1 cellular context compared by ENCODE assay signal in the genomic region with DNA sequence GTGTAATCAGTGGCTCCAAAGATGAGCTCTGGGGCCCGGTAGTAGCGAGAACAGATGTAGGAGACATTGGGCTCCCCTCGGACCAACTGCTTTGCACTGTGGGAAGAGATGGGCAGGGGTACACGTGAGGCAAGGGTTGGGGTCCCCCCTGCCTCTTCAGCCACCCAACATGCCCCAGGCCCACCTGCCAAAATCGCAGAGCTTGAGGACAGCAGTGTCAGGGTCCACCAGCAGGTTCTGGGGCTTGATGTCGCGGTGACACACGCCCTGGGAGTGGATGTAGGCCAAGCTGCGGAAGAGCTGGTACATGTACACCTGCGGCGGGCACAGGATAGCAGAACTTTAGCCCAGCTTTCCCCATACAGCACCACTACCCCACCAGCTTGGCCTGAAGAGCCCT.
TF ChIP-seq lines count a peak whose summit lies in the region.

No MANE protein-coding gene starts in this region.

TF ChIP-seq in A549, 52 proteins besides CTCF, POLR2A, EP300 and RAD21 (continued from another document):
- TF ChIP-seq, protein P1, sequence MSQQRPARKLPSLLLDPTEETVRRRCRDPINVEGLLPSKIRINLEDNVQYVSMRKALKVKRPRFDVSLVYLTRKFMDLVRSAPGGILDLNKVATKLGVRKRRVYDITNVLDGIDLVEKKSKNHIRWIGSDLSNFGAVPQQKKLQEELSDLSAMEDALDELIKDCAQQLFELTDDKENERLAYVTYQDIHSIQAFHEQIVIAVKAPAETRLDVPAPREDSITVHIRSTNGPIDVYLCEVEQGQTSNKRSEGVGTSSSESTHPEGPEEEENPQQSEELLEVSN (IDR thresholded peaks at IDR 0.05; ENCODE audit: borderline replicate concordance, low read depth), result no peak
- no peak for TF ChIP-seq POLR2AphosphoS2 (conservative IDR thresholded peaks at IDR 0.05; ENCODE audit: low read length)
- TF ChIP-seq MYC (IDR thresholded peaks at IDR 0.05; ENCODE audit: borderline replicate concordance, low read length), result no peak
- TF ChIP-seq HOXB5 (CRISPR knock-in tag; IDR thresholded peaks at IDR 0.05), result no peak
- no peak for TF ChIP-seq KDM1A (IDR thresholded peaks at IDR 0.05; ENCODE audit: low read depth)
- TF ChIP-seq, protein P2, sequence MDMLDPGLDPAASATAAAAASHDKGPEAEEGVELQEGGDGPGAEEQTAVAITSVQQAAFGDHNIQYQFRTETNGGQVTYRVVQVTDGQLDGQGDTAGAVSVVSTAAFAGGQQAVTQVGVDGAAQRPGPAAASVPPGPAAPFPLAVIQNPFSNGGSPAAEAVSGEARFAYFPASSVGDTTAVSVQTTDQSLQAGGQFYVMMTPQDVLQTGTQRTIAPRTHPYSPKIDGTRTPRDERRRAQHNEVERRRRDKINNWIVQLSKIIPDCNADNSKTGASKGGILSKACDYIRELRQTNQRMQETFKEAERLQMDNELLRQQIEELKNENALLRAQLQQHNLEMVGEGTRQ (IDR thresholded peaks at IDR 0.05), result no peak
- TF ChIP-seq ZNF302 (CRISPR knock-in tag; IDR thresholded peaks at IDR 0.05), result no peak
- TF ChIP-seq RFX5 (IDR thresholded peaks at IDR 0.05), result no peak
- TF ChIP-seq CBX2 (IDR thresholded peaks at IDR 0.05; ENCODE audit: borderline replicate concordance, low read depth), result no peak
- no peak for TF ChIP-seq NR3C1 (IDR thresholded peaks at IDR 0.05)
